In genomic region chr1:208190784-208191183, GRCh38 we compare ENCODE assay signal across 1 cellular context.
TF ChIP-seq lines count a peak whose summit lies in the region.

No MANE protein-coding gene starts in this region.

TF ChIP-seq in H1, 55 proteins besides CTCF, POLR2A, EP300 and RAD21 (continued from another document):
- TF ChIP-seq USF2 (IDR thresholded peaks at IDR 0.05; ENCODE audit: low read length) (no peak), CBX8 (IDR thresholded peaks at IDR 0.05; ENCODE audit: borderline replicate concordance, low read depth, low read length) (no peak), TEAD4 (IDR thresholded peaks at IDR 0.05; ENCODE audit: low read depth, low read length) (no peak), SIN3A (conservative IDR thresholded peaks at IDR 0.05 in 1 of 2, IDR thresholded peaks at IDR 0.05 in 1 of 2; ENCODE audit: low read depth in 1 of 2, low read length in 2 of 2) (no peak), BCL11A (IDR thresholded peaks at IDR 0.05; ENCODE audit: low read depth in 2 of 2, low read length in 2 of 2) (no peak), KDM1A (IDR thresholded peaks at IDR 0.05; ENCODE audit: borderline replicate concordance, low read length) (no peak), CEBPB (IDR thresholded peaks at IDR 0.05; ENCODE audit: low read depth, low read length) (no peak), YY1 (IDR thresholded peaks at IDR 0.05; ENCODE audit: low read depth, low read length) (no peak), SP2 (IDR thresholded peaks at IDR 0.05; ENCODE audit: low read length) (no peak), GTF2F1 (IDR thresholded peaks at IDR 0.05; ENCODE audit: borderline replicate concordance, low read depth, low read length) (no peak), JUND (IDR thresholded peaks at IDR 0.05; ENCODE audit: low read length) (no peak), CBX5 (IDR thresholded peaks at IDR 0.05; ENCODE audit: low read depth, low read length) (no peak), HDAC6 (IDR thresholded peaks at IDR 0.05; ENCODE audit: low read depth, low read length) (no peak), NRF1 (IDR thresholded peaks at IDR 0.05; ENCODE audit: low read depth, low read length) (no peak), NANOG (IDR thresholded peaks at IDR 0.05; ENCODE audit: insufficient read depth, low read depth, low read length, poor library complexity, severe bottlenecking) (no peak), ATF3 (IDR thresholded peaks at IDR 0.05; ENCODE audit: insufficient read depth, low read depth, low read length) (no peak)
